8 cellular contexts compared by ENCODE assay signal in the genomic region with DNA sequence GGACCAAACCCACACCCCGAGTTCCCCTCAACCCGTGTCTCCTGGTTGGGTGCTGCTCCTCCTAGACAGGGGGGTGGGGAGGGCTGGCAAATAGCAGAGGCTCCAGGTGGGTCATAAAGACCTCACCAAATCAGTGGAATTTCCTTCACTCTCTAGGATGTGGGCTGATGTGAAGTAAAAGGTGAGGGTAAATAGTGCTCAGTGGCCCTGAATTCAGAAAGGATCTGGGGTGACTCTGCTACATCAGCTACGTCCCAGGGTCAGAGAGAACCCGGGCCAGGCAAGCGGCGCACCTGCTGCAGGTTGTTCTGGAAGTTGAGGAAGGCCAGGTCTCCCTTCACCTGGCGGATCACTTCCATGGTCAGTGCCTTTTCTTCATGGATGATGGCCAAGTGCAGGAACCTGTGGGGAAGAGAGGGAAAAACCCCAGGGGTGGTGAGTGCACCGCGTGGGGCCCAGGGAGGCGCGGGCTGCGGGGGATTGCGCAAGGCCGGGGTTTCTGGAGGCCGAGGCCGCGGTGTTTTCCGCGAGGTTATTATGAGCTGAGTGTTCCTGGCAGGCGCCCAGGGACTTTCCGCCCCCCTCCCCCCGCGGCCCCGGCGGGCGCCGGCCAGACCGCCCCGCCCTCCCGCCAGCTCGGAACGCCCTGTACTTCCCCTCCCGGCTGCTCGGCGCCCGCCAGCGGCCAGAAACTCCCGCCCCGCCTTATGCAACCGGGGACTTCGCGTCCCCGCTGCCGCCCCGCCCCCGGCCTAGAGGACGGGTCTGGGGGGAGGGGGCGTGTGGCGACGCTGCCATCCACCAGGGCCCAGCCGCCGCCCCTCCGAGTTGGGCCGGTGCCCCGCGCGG. TPM values are rescaled to one million over a fixed set of nuclear protein-coding genes. Genes with fewer than 3 reads are reported as not detected.
A peak's percentile ranks its signal among the peaks of the same experiment; 100 is the strongest.
DNase-seq lines count a peak whose midpoint lies in the region; ATAC-seq and TF ChIP-seq lines count a peak whose summit lies in the region.

No MANE protein-coding gene starts in this region.

- peak overlapping the region; percentile 87 for H3K4me2 ChIP-seq in smooth muscle cell

- no peak overlapping the region for H2AFZ ChIP-seq in smooth muscle cell (ENCODE audit: low read depth)

- intact Hi-C loops in breast epithelium (cut with DNase I; ENCODE audit: low total_unique reads), result loop anchor here (5.0 kb wide), 1 partner anchor 66 kb away; no protein-coding TSS in a partner anchor

- peak; percentile 96 for DNase-seq in AG08396 (ENCODE audit: low spot score)
- peak; percentile 96 for DNase-seq in NCI-H2227 (lab: John Stamatoyannopoulos, UW; ENCODE audit: unreplicated experiment)
- peak; percentile 94 to 98 for DNase-seq in breast epithelium (ENCODE audit: low spot score in 2 of 2)
- DNase-seq in immature natural killer cell, result peak; percentile 91 to 94 (median 93)
- DNase-seq in smooth muscle cell (lab: John Stamatoyannopoulos, UW; ENCODE audit: unreplicated experiment), result peak; percentile 87

- H3K36me3 Mint-ChIP-seq in immature natural killer cell, result peaks cover 27 to 39% (median 30%) of the 10 kb centered on the region in 3 donors

- H3K9ac ChIP-seq in smooth muscle cell (ENCODE audit: low read depth), result peak overlapping the region; percentile 98

- peak overlapping the region; percentile 84 for H3K4me3 ChIP-seq in WI38 (ENCODE audit: low read depth, low read length)
- peak overlapping the region; percentile 69 to 99 (median 84) for H3K4me3 ChIP-seq in breast epithelium
- H3K4me3 ChIP-seq in smooth muscle cell, result peak overlapping the region; percentile 99

- H3K79me2 ChIP-seq in smooth muscle cell (ENCODE audit: low read depth), result peaks cover 26% of the 10 kb centered on the region

- peaks cover 33% of the 10 kb centered on the region for H4K20me1 ChIP-seq in smooth muscle cell (ENCODE audit: low read depth)

- peaks cover 62 to 64% of the 10 kb centered on the region in 2 donors for H3K4me1 Mint-ChIP-seq in immature natural killer cell

- H3K27me3 ChIP-seq in breast epithelium (no peaks in the 10 kb centered on the region), smooth muscle cell (ENCODE audit: low read depth) (no peaks in the 10 kb centered on the region)

- H3K36me3 ChIP-seq in breast epithelium, result peaks cover 24% of the 10 kb centered on the region
- peaks cover 10% of the 10 kb centered on the region for H3K36me3 ChIP-seq in smooth muscle cell (ENCODE audit: low read depth)

- H3K27ac ChIP-seq in breast epithelium, result peak overlapping the region; percentile 97 to 99
- peak overlapping the region; percentile 88 for H3K27ac ChIP-seq in smooth muscle cell (ENCODE audit: low read depth)

- ATAC-seq in GM19023 (IDR thresholded peaks at IDR 0.05; ENCODE audit: unreplicated experiment), result peak; percentile 55
- peak; percentile 47 for ATAC-seq in HG03159 (IDR thresholded peaks at IDR 0.05; ENCODE audit: unreplicated experiment)

- no peak for TF ChIP-seq POLR2A in breast epithelium (IDR thresholded peaks at IDR 0.05)

- H3K4me1 ChIP-seq in breast epithelium (peaks cover 0 to 21% of the 10 kb centered on the region in 2 donors), smooth muscle cell (ENCODE audit: low read depth) (peaks cover 27% of the 10 kb centered on the region)

- peaks cover 32% of the 10 kb centered on the region for H3F3A ChIP-seq in smooth muscle cell (ENCODE audit: low read depth)

- TF ChIP-seq CTCF in WI38 (IDR thresholded peaks at IDR 0.05; ENCODE audit: low read depth, low read length), result no peak
- TF ChIP-seq CTCF in breast epithelium (IDR thresholded peaks at IDR 0.05), result peak in 1 of 3 donors; percentile 17
- TF ChIP-seq CTCF in smooth muscle cell (IDR thresholded peaks at IDR 0.05; ENCODE audit: borderline replicate concordance, insufficient read depth, poor library complexity, severe bottlenecking), result no peak

- peaks cover 0 to 2% (median 0%) of the 10 kb centered on the region in 6 donors for H3K9me3 Mint-ChIP-seq in immature natural killer cell

- peak overlapping the region; percentile 93 to 96 (median 93) for H3K4me3 Mint-ChIP-seq in immature natural killer cell

- peaks cover 46 to 66% (median 57%) of the 10 kb centered on the region in 3 donors for H3K27me3 Mint-ChIP-seq in immature natural killer cell (ENCODE audit: low read depth in 3 of 3)

- 8% methylated on average over 30 of the region's 57 CpGs for WGBS in smooth muscle cell (ENCODE audit: low lambda C conversion rate)

- no peaks in the 10 kb centered on the region for H3K9me3 ChIP-seq in breast epithelium
- no peaks in the 10 kb centered on the region for H3K9me3 ChIP-seq in smooth muscle cell (replicated peaks; ENCODE audit: low read depth)

- peak overlapping the region; percentile 96 to 99 (median 99) for H3K27ac Mint-ChIP-seq in immature natural killer cell

RNA-seq across cellular contexts. Expression of a gene that starts 0.9 kb away (rescaled TPM):
- total RNA-seq in breast epithelium (100 to 1,000 TPM; 418 to 546 (median 422) TPM), smooth muscle cell (170 and 215 TPM in 2 replicates)
- polyA plus RNA-seq in immature natural killer cell (100 to 1,000 TPM; 339 to 579 (median 435) TPM), smooth muscle cell (207 and 223 TPM in 2 replicates)

Comparison
In these comparisons a context has a peak if more than half of its experiments do, and no peak if none do; other contexts are left out.
1. Peak in every context shown above with its lines: DNase-seq, ATAC-seq, H3K4me3 ChIP-seq and H3K27ac ChIP-seq.